23 cellular contexts compared by ENCODE assay signal in genomic region chr4:129233691-129234090, GRCh38.
"Had no signal": no experiment of that assay in that cellular context is flagged by ENCODE, and none has a peak within 500 bp of the region (broad histone marks: within the 10 kb centered on the region; RNA-seq: fewer than 3 reads in every experiment).

No MANE protein-coding gene starts in this region.

- DNase-seq: activated CD4-positive, alpha-beta memory T cell treated with anti-CD3 and anti-CD28 coated beads, Interleukin-2, amount 10 ng/mL, durations not matched to agents 7 days and 5 days; activated CD4-positive, alpha-beta T cell treated with anti-CD3 and anti-CD28 coated beads, Interleukin-2, amount 10 ng/mL, durations not matched to agents 7 days and 5 days; activated CD4-positive, CD25-positive, alpha-beta regulatory T cell treated with anti-CD3 and anti-CD28 coated beads, Interleukin-2, amount 50 U/mL, for 72 hours; activated CD8-positive, alpha-beta memory T cell treated with anti-CD3 and anti-CD28 coated beads, Interleukin-2, amount 50 U/mL, for 48 hours; activated gamma-delta T cell treated with Interleukin-2 at 50 U/mL for 16 hours; activated naive CD4-positive, alpha-beta T cell treated with anti-CD3 and anti-CD28 coated beads, Interleukin-2, amount 50 U/mL, for 16 hours; activated T-cell treated with anti-CD3 and anti-CD28 coated beads, Interleukin-2, amount 50 U/mL, for 24 hours; amniotic stem cell; brain microvascular endothelial cell; caudate nucleus; foreskin fibroblast; head of caudate nucleus; hippocampal formation; left cardiac atrium; mammary epithelial cell; naive B cell; nucleus accumbens; pancreas; retina; stimulated activated CD4-positive, alpha-beta T cell treated with anti-CD3 and anti-CD28 coated beads, Interleukin-4, amount 100 ng/mL, for 24 hours; stimulated activated naive CD8-positive, alpha-beta T cell treated with anti-CD3 and anti-CD28 coated beads, Interleukin-15, amount 100 ng/mL, for 72 hours; substantia nigra; uterus had no signal
